In the genomic region with DNA sequence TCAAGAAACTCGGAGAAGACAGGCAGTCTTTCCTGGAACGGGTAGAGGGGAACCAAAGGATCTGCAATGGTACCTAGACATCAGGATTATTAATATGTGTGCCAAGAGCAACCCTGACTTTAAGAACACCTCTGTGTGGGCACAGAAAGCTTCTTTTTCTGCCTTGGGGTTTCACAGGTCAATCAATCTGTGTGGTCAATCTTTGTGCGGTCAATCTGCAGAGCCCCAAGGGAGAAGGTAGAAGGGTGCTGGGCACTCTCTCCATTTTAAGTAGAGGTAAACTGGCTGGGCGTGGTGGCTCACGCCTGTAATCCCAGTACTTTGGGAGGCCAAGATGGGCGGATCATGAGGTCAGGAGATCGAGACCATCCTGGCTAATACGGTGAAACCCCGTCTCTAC, we compare ENCODE assay signal across 15 cellular contexts.
DNase-seq lines count a peak whose midpoint lies in the region; ATAC-seq and TF ChIP-seq lines count a peak whose summit lies in the region.
"Had no signal": no experiment of that assay in that cellular context is flagged by ENCODE, and none has a peak within 500 bp of the region (broad histone marks: within the 10 kb centered on the region; RNA-seq: fewer than 3 reads in every experiment).

No MANE protein-coding gene starts in this region.

- H3K36me3 ChIP-seq in osteoblast (ENCODE audit: insufficient read depth, low read length): no peaks in the 10 kb centered on the region
- no peaks in the 10 kb centered on the region for H3K36me3 ChIP-seq in OCI-LY7 (ENCODE audit: insufficient read depth, low read length)
- no peaks in the 10 kb centered on the region for H3K36me3 ChIP-seq in H7 (replicated peaks; ENCODE audit: control insufficient read depth, insufficient read depth, low read length)
- H3K36me3 ChIP-seq: Peyer's patch had no signal

- H4K20me1 ChIP-seq in osteoblast (ENCODE audit: insufficient read depth, low read length): no peaks in the 10 kb centered on the region
- no peaks in the 10 kb centered on the region for H4K20me1 ChIP-seq in OCI-LY7 (ENCODE audit: insufficient read depth, low read length)

- DNase-seq in stimulated activated naive CD8-positive, alpha-beta T cell treated with anti-CD3 and anti-CD28 coated beads, Interleukin-15, Interleukin-2, amounts not matched to agents 100 U/mL and 50 U/mL, for 24 hours: no peak
- DNase-seq in activated B cell treated with CpG ODN at 0.5 μM for 24 hours (no peak), osteoblast (ENCODE audit: insufficient read length, low spot score, missing footprints) (no peak), OCI-LY7 (ENCODE audit: low spot score) (no peak), CD1c-positive myeloid dendritic cell (ENCODE audit: extremely low spot score) (no peak), H7 (no peak)
- DNase-seq: H9, MM.1S, NCI-H1105, NCI-H1694 treated with DMSO at 0.1 percent for 48 hours, NCI-H2171 treated with DMSO at 0.1 percent for 48 hours, NCI-H774, Peyer's patch, Right ventricle myocardium superior had no signal

- intact Hi-C loops in activated B cell treated with CpG ODN at 0.5 μM for 24 hours (cut with micrococcal nuclease) (loop anchor here (1.0 kb wide), 2 partner anchors 8 to 12 kb away; no protein-coding TSS in a partner anchor), OCI-LY7 (cut with micrococcal nuclease; ENCODE audit: unreplicated experiment) (no loop called here)

- H2AFZ ChIP-seq in osteoblast (ENCODE audit: low read length): no peak overlapping the region
- H2AFZ ChIP-seq in OCI-LY7 (ENCODE audit: low read length): no peak overlapping the region

- H3K9me2 ChIP-seq in OCI-LY7 (ENCODE audit: insufficient read depth, low read length): no peaks in the 10 kb centered on the region

- H3K4me3 ChIP-seq in osteoblast (ENCODE audit: insufficient read depth, low read length): no peak overlapping the region
- no peak overlapping the region for H3K4me3 ChIP-seq in OCI-LY7 (ENCODE audit: low read depth, low read length, poor library complexity, severe bottlenecking)
- H3K4me3 ChIP-seq in H7 (ENCODE audit: insufficient read depth, low read depth, low read length): no peak overlapping the region
- H3K4me3 ChIP-seq: Peyer's patch had no signal

- POLR2A ChIA-PET in activated B cell treated with CpG ODN at 0.5 μM for 24 hours (lab: Charles Lee): interaction anchor here (0.6 to 4.9 kb wide), 15 partner anchors 8 to 131 kb away, joined by 3 to 45 read pairs (median 7); partner anchors contain the start of gene ARF6
- POLR2A ChIA-PET in OCI-LY7 (lab: Charles Lee): interaction anchor here (15.9 kb wide), 1 partner anchor 18 kb away, joined by 261 read pairs; no protein-coding TSS in a partner anchor

- peak overlapping the region; percentile 77 for H3K27ac Mint-ChIP-seq in stimulated activated naive CD8-positive, alpha-beta T cell treated with anti-CD3 and anti-CD28 coated beads, Interleukin-15, Interleukin-2, amounts not matched to agents 100 ng/mL and 50 ng/mL, for 24 hours
- H3K27ac Mint-ChIP-seq in activated B cell treated with CpG ODN at 0.5 μM for 24 hours: peak overlapping the region; percentile 56
- H3K27ac Mint-ChIP-seq: H9 had no signal

- BruUV-seq in OCI-LY7 (replicated peaks; lab: Mats Ljungman, UMichigan): no TSS peak

- H3K79me2 ChIP-seq in osteoblast (ENCODE audit: insufficient read depth, low read length) (no peaks in the 10 kb centered on the region), OCI-LY7 (ENCODE audit: insufficient read depth, low read depth, low read length) (no peaks in the 10 kb centered on the region)

- H3K27me3 Mint-ChIP-seq in stimulated activated naive CD8-positive, alpha-beta T cell treated with anti-CD3 and anti-CD28 coated beads, Interleukin-15, Interleukin-2, amounts not matched to agents 100 ng/mL and 50 ng/mL, for 24 hours: no peaks in the 10 kb centered on the region
- no peaks in the 10 kb centered on the region for H3K27me3 Mint-ChIP-seq in activated B cell treated with CpG ODN at 0.5 μM for 24 hours

- no peaks in the 10 kb centered on the region for H3K36me3 Mint-ChIP-seq in stimulated activated naive CD8-positive, alpha-beta T cell treated with anti-CD3 and anti-CD28 coated beads, Interleukin-15, Interleukin-2, amounts not matched to agents 100 ng/mL and 50 ng/mL, for 24 hours (ENCODE audit: low read depth)
- peaks cover 4% of the 10 kb centered on the region for H3K36me3 Mint-ChIP-seq in activated B cell treated with CpG ODN at 0.5 μM for 24 hours (ENCODE audit: low read depth)

- CTCF ChIA-PET in activated B cell treated with CpG ODN at 0.5 μM for 24 hours (lab: Charles Lee): interaction anchor here (0.6 to 1.2 kb wide), 5 partner anchors 17 to 142 kb away, joined by 3 read pairs; no protein-coding TSS in a partner anchor
- CTCF ChIA-PET in OCI-LY7 (lab: Charles Lee; ENCODE audit: unreplicated experiment): interaction anchor here (1.5 kb wide), 1 partner anchor 13 kb away, joined by 5 read pairs; no protein-coding TSS in a partner anchor

- peaks cover 31% of the 10 kb centered on the region for H3K4me1 ChIP-seq in osteoblast (ENCODE audit: insufficient read depth, low read length)
- H3K4me1 ChIP-seq in OCI-LY7 (ENCODE audit: insufficient read depth, low read length, poor library complexity, severe bottlenecking): peaks cover 14% of the 10 kb centered on the region
- H3K4me1 ChIP-seq: Peyer's patch had no signal

- peak overlapping the region; percentile 44 for H3K27ac ChIP-seq in osteoblast (ENCODE audit: low read depth, low read length)
- H3K27ac ChIP-seq in OCI-LY7 (ENCODE audit: low read depth, low read length, poor library complexity, severe bottlenecking): no peak overlapping the region

- peaks cover 63% of the 10 kb centered on the region for H3K4me1 Mint-ChIP-seq in stimulated activated naive CD8-positive, alpha-beta T cell treated with anti-CD3 and anti-CD28 coated beads, Interleukin-15, Interleukin-2, amounts not matched to agents 100 ng/mL and 50 ng/mL, for 24 hours (ENCODE audit: low read depth)
- H3K4me1 Mint-ChIP-seq in activated B cell treated with CpG ODN at 0.5 μM for 24 hours: peaks cover 38% of the 10 kb centered on the region

- H3K4me2 ChIP-seq in osteoblast (ENCODE audit: insufficient read depth, low read length): no peak overlapping the region
- H3K4me2 ChIP-seq in OCI-LY7 (ENCODE audit: low read length): no peak overlapping the region

- no peak for TF ChIP-seq CTCF in activated B cell treated with CpG ODN at 0.5 μM for 24 hours (IDR thresholded peaks at IDR 0.05)
- no peak for TF ChIP-seq CTCF in osteoblast (IDR thresholded peaks at IDR 0.05; ENCODE audit: extremely low read depth, low read depth, low read length)
- TF ChIP-seq CTCF in OCI-LY7 (conservative IDR thresholded peaks at IDR 0.05; ENCODE audit: low read length): no peak

- H3K4me3 Mint-ChIP-seq in stimulated activated naive CD8-positive, alpha-beta T cell treated with anti-CD3 and anti-CD28 coated beads, Interleukin-15, Interleukin-2, amounts not matched to agents 100 ng/mL and 50 ng/mL, for 24 hours: no peak overlapping the region
- no peak overlapping the region for H3K4me3 Mint-ChIP-seq in activated B cell treated with CpG ODN at 0.5 μM for 24 hours
- H3K4me3 Mint-ChIP-seq: H9 had no signal

- H3K27me3 ChIP-seq in osteoblast (ENCODE audit: insufficient read depth, low read length): no peaks in the 10 kb centered on the region
- no peaks in the 10 kb centered on the region for H3K27me3 ChIP-seq in H7 (ENCODE audit: control insufficient read depth, insufficient read depth, low read length)
- H3K27me3 ChIP-seq: Peyer's patch had no signal

- no peak for ATAC-seq in stimulated activated naive CD8-positive, alpha-beta T cell treated with anti-CD3 and anti-CD28 coated beads, Interleukin-15, Interleukin-2, amounts not matched to agents 100 U/mL and 50 U/mL, for 24 hours
- ATAC-seq in activated B cell treated with CpG ODN at 0.5 μM for 24 hours (ENCODE audit: low read depth): no peak

- H3K9me3 ChIP-seq in osteoblast (ENCODE audit: low read depth, low read length) (no peaks in the 10 kb centered on the region), OCI-LY7 (ENCODE audit: low read length) (no peaks in the 10 kb centered on the region)
- H3K9me3 ChIP-seq: Peyer's patch had no signal

- no peaks in the 10 kb centered on the region for H3K9me3 Mint-ChIP-seq in stimulated activated naive CD8-positive, alpha-beta T cell treated with anti-CD3 and anti-CD28 coated beads, Interleukin-15, Interleukin-2, amounts not matched to agents 100 ng/mL and 50 ng/mL, for 24 hours
- no peaks in the 10 kb centered on the region for H3K9me3 Mint-ChIP-seq in activated B cell treated with CpG ODN at 0.5 μM for 24 hours
- H3K9me3 Mint-ChIP-seq: H9 had no signal
